Comparison of ENCODE assay signal across 1 cellular context in the genomic region with DNA sequence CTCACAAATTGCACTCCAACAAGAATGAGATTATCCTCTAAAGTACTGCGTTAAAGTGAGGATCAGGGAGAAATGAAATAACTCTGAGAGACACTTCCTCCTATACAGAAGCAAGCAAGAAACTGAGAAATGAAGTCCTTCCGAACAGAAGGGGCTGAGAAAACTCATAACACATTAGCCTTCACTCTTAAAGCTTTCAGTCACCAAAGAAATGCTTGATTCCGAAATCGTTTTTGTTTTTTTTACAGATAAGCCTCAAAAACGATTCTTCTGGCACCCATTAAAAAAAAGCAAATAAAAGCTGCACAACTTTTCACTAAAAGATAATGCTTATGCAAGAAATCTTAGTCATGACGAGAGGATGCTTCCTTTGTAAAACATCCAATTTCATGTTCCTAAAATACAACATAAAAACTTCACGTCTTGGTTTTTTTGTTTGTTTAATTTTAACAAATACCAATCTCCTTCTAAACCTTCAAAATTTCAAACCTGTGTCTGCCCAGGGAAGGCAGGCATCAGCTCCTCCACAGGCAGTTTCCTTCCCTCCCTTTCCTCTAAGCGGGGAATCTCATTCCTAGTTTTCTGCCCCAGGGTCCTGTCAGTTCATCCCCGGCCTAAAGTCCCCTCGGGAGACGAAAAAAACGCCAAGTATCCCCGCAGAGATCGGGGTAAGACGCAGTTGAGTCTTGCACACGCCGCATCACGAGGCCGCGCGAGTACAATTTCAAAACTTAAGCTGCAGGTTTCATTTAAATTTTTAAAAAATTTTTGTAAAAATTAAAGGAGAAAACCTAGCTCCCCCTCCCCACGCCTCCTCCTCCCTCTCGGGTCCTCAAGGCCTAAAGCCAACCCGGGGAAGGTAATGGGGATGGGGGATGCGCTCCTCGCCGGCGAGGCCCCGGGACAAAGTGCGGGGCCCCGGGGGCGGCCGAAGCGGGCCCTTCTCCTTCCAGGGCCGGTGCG.
TF ChIP-seq lines count a peak whose summit lies in the region.

No MANE protein-coding gene starts in this region.

TF ChIP-seq in WTC11, 78 proteins besides CTCF, POLR2A, EP300 and RAD21 (continued from another document):
- TF ChIP-seq AFF4 (CRISPR knock-in tag; IDR thresholded peaks at IDR 0.05; ENCODE audit: borderline replicate concordance) = no peak
- TF ChIP-seq, protein P1, sequence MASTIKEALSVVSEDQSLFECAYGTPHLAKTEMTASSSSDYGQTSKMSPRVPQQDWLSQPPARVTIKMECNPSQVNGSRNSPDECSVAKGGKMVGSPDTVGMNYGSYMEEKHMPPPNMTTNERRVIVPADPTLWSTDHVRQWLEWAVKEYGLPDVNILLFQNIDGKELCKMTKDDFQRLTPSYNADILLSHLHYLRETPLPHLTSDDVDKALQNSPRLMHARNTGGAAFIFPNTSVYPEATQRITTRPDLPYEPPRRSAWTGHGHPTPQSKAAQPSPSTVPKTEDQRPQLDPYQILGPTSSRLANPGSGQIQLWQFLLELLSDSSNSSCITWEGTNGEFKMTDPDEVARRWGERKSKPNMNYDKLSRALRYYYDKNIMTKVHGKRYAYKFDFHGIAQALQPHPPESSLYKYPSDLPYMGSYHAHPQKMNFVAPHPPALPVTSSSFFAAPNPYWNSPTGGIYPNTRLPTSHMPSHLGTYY (CRISPR knock-in tag; IDR thresholded peaks at IDR 0.05) = no peak
- TF ChIP-seq TP53 (CRISPR knock-in tag; IDR thresholded peaks at IDR 0.05) = no peak
- no peak for TF ChIP-seq CREB1 (CRISPR knock-in tag; IDR thresholded peaks at IDR 0.05)
- TF ChIP-seq NFATC4 (CRISPR knock-in tag; IDR thresholded peaks at IDR 0.05) = no peak
